Comparison of ENCODE assay signal across 1 cellular context in genomic region chr1:151371340-151371739, GRCh38.
TF ChIP-seq lines count a peak whose summit lies in the region.

No MANE protein-coding gene starts in this region.

TF ChIP-seq in IMR-90, 13 proteins besides CTCF, POLR2A, EP300 and RAD21:
- TF ChIP-seq BHLHE40 (IDR thresholded peaks at IDR 0.05; ENCODE audit: low read depth, low read length) = no peak
- TF ChIP-seq CEBPB (IDR thresholded peaks at IDR 0.05; ENCODE audit: low read depth, low read length) = peak; percentile 69
